Comparison of ENCODE assay signal across 8 cellular contexts in the genomic region with DNA sequence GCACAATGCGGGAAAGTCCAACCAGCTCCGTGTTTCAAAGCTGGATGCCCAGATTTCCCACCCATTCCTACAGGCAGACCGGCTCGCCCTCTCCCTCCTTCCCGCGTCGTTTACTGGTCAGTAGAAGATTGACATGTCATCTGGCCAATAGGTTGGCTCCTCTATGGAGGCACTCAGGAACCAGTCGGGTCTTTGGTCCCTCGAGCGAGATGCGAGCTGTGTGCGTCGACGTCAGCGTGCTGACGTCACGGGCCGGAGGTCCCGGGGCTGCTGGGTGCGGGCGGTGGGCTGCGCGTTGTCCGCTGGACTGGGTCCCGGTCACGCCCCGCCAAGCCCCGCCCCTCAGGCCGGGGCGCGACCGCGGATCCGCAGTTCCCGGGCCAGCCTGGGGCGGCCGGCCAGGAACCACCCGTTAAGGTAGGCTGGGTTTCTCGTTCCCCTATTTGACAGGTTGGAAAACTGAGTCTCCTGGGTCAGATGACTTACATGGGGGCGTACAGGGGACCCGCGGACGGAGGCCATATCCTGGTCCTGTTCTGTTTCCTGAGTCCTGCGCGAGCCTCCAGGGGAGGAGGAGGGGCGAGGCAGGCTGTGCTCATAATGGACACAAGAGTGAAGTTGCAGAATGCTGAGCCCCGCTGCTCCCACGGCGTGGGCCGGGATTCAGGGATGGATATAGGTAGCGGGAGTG. TPM values are rescaled to one million over a fixed set of nuclear protein-coding genes. Genes with fewer than 3 reads are reported as not detected.
DNase-seq lines count a peak whose midpoint lies in the region; ATAC-seq, FAIRE-seq and TF ChIP-seq lines count a peak whose summit lies in the region.

A gene with protein sequence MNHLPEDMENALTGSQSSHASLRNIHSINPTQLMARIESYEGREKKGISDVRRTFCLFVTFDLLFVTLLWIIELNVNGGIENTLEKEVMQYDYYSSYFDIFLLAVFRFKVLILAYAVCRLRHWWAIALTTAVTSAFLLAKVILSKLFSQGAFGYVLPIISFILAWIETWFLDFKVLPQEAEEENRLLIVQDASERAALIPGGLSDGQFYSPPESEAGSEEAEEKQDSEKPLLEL (plus strand): TSS at position 242 of the 691 bp plus-strand sequence. CDS start 29,260 bp downstream, outside the sequence.

- H4K20me1 ChIP-seq in OCI-LY3 (ENCODE audit: insufficient read depth, low read length) = no peaks in the 10 kb centered on the region

- no peaks in the 10 kb centered on the region for H3K27me3 ChIP-seq in OCI-LY3 (ENCODE audit: low read depth, low read length)

- H2AFZ ChIP-seq in OCI-LY3 (ENCODE audit: low read depth, low read length) = peak within 1 kb of the TSS; percentile 91

- peak; percentile 53 for FAIRE-seq in D721Med (lab: Jason Lieb, UNC)

- no peaks in the 10 kb centered on the region for H3K36me3 ChIP-seq in OCI-LY3 (replicated peaks; ENCODE audit: low read depth, low read length)

- H3K9me3 ChIP-seq in OCI-LY3 (ENCODE audit: insufficient read depth, low read length) = peaks cover 3% of the 10 kb centered on the region; the same call in 1 of the 2 replicates

- DNase-seq in D721Med (ENCODE audit: insufficient read length, low spot score) = peak; percentile 78
- peak; percentile 93 for DNase-seq in HuH-7 (ENCODE audit: low spot score)
- peak; percentile 91 for DNase-seq in activated CD8-positive, alpha-beta memory T cell treated with anti-CD3 and anti-CD28 coated beads, Interleukin-2, amount 50 U/mL, for 48 hours
- DNase-seq in endothelial cell (ENCODE audit: low spot score) = peak; percentile 96
- peak; percentile 90 to 93 for DNase-seq in mesothelial cell of epicardium (ENCODE audit: low spot score in 2 of 2, unreplicated experiment in 2 of 2)
- peak; percentile 88 for DNase-seq in stimulated activated CD8-positive, alpha-beta memory T cell treated with anti-CD3 and anti-CD28 coated beads, Interleukin-15, amount 100 ng/mL, for 48 hours (ENCODE audit: low read depth in 2 of 2)

- TF ChIP-seq CTCF in D721Med (IDR thresholded peaks at IDR 0.05; ENCODE audit: insufficient read depth, missing control alignments) (no peak), OCI-LY3 (IDR thresholded peaks at IDR 0.05; ENCODE audit: low read depth, low read length) (no peak), endothelial cell (IDR thresholded peaks at IDR 0.05; ENCODE audit: unreplicated experiment) (no peak), mesothelial cell of epicardium (IDR thresholded peaks at IDR 0.05; ENCODE audit: unreplicated experiment) (no peak)

- H3K4me3 Mint-ChIP-seq in endothelial cell (ENCODE audit: unreplicated experiment) (peak within 1 kb of the TSS; percentile 98), mesothelial cell of epicardium (peak within 1 kb of the TSS; percentile 93)

- H3K27ac Mint-ChIP-seq in endothelial cell (ENCODE audit: unreplicated experiment) (peak within 1 kb of the TSS; percentile 98), mesothelial cell of epicardium (peak within 1 kb of the TSS; percentile 99)

- peaks cover 11% of the 10 kb centered on the region for H3K4me1 ChIP-seq in OCI-LY3 (ENCODE audit: low read length)

- ATAC-seq in GM21515 (IDR thresholded peaks at IDR 0.05; ENCODE audit: unreplicated experiment) = peak; percentile 98

- H3K4me2 ChIP-seq in OCI-LY3 (ENCODE audit: low read length) = peak within 1 kb of the TSS; percentile 75

- H3K9ac ChIP-seq in OCI-LY3 (ENCODE audit: low read length) = peak within 1 kb of the TSS; percentile 83

- H3K4me1 Mint-ChIP-seq in endothelial cell (ENCODE audit: unreplicated experiment) (peaks cover 37% of the 10 kb centered on the region), mesothelial cell of epicardium (peaks cover 27% of the 10 kb centered on the region)

- H3K27me3 Mint-ChIP-seq in endothelial cell (ENCODE audit: unreplicated experiment) (peaks cover 2% of the 10 kb centered on the region), mesothelial cell of epicardium (ENCODE audit: low read depth) (peaks cover 9% of the 10 kb centered on the region)

- H3K27ac ChIP-seq in OCI-LY3 (ENCODE audit: low read length) = peak within 1 kb of the TSS; percentile 15; the same call in 1 of the 2 replicates

- H3K36me3 Mint-ChIP-seq in endothelial cell (ENCODE audit: low read depth, unreplicated experiment) (peaks cover 2% of the 10 kb centered on the region), mesothelial cell of epicardium (no peaks in the 10 kb centered on the region)

- H3K79me2 ChIP-seq in OCI-LY3 (ENCODE audit: low read length) = peaks cover 10% of the 10 kb centered on the region

- no peaks in the 10 kb centered on the region for H3K9me3 Mint-ChIP-seq in endothelial cell (ENCODE audit: unreplicated experiment)
- H3K9me3 Mint-ChIP-seq in mesothelial cell of epicardium = peaks cover 7% of the 10 kb centered on the region

- H3K4me3 ChIP-seq in OCI-LY3 (ENCODE audit: low read length) = peak within 1 kb of the TSS; percentile 94

RNA-seq across cellular contexts. Expression of the gene that starts here (rescaled TPM):
- 92.6 TPM for total RNA-seq in endothelial cell (ENCODE audit: unreplicated experiment)
- 36.5 to 36.9 TPM (median 36.8 TPM) in 3 replicates for total RNA-seq in mesothelial cell of epicardium

Comparison
In these comparisons a context has a peak if more than half of its experiments do, and no peak if none do; other contexts are left out.
1. Peak in every context shown above with its lines: DNase-seq, ATAC-seq, H3K4me3 ChIP-seq and H3K27ac ChIP-seq.